In genomic region chr4:185190001-185190856, GRCh38 we compare ENCODE assay signal across 1 cellular context.
TF ChIP-seq lines count a peak whose summit lies in the region.

No MANE protein-coding gene starts in this region.

TF ChIP-seq in HCT116, 20 proteins besides CTCF, POLR2A, EP300 and RAD21 (continued from another document):
- TF ChIP-seq, protein P1, sequence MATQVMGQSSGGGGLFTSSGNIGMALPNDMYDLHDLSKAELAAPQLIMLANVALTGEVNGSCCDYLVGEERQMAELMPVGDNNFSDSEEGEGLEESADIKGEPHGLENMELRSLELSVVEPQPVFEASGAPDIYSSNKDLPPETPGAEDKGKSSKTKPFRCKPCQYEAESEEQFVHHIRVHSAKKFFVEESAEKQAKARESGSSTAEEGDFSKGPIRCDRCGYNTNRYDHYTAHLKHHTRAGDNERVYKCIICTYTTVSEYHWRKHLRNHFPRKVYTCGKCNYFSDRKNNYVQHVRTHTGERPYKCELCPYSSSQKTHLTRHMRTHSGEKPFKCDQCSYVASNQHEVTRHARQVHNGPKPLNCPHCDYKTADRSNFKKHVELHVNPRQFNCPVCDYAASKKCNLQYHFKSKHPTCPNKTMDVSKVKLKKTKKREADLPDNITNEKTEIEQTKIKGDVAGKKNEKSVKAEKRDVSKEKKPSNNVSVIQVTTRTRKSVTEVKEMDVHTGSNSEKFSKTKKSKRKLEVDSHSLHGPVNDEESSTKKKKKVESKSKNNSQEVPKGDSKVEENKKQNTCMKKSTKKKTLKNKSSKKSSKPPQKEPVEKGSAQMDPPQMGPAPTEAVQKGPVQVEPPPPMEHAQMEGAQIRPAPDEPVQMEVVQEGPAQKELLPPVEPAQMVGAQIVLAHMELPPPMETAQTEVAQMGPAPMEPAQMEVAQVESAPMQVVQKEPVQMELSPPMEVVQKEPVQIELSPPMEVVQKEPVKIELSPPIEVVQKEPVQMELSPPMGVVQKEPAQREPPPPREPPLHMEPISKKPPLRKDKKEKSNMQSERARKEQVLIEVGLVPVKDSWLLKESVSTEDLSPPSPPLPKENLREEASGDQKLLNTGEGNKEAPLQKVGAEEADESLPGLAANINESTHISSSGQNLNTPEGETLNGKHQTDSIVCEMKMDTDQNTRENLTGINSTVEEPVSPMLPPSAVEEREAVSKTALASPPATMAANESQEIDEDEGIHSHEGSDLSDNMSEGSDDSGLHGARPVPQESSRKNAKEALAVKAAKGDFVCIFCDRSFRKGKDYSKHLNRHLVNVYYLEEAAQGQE (IDR thresholded peaks at IDR 0.05; ENCODE audit: low read depth): no peak
- TF ChIP-seq EZH2phosphoT487 (IDR thresholded peaks at IDR 0.05; ENCODE audit: borderline replicate concordance): no peak
